Comparison of ENCODE assay signal across 1 cellular context in the genomic region with DNA sequence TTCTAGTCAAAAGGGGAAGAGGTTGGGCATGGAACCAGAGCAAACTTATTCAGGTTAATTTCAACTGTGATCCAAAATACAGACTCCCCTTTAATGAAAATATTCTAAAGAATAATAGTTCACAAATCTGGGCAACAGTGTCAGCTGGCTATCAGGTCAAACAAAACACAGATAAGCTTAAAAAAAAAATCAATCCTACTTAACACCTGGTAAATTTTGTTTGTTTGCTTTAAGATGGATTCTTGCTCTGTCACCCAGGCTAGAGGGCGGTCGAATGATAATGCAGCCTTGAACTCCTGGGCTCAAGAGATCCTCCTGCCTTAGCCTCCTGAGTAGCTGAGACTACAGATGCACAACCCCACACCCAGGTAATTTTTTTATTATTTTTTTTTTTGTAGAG.
TF ChIP-seq lines count a peak whose summit lies in the region.

No MANE protein-coding gene starts in this region.

TF ChIP-seq in HepG2, 621 proteins besides CTCF, POLR2A, EP300 and RAD21 (continued from another document):
- TF ChIP-seq, protein P1, sequence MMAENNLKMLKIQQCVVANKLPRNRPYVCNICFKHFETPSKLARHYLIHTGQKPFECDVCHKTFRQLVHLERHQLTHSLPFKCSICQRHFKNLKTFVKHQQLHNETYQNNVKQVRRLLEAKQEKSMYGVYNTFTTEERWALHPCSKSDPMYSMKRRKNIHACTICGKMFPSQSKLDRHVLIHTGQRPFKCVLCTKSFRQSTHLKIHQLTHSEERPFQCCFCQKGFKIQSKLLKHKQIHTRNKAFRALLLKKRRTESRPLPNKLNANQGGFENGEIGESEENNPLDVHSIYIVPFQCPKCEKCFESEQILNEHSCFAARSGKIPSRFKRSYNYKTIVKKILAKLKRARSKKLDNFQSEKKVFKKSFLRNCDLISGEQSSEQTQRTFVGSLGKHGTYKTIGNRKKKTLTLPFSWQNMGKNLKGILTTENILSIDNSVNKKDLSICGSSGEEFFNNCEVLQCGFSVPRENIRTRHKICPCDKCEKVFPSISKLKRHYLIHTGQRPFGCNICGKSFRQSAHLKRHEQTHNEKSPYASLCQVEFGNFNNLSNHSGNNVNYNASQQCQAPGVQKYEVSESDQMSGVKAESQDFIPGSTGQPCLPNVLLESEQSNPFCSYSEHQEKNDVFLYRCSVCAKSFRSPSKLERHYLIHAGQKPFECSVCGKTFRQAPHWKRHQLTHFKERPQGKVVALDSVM (CRISPR knock-in tag; IDR thresholded peaks at IDR 0.05): peak; percentile 90
- TF ChIP-seq SOX6 (IDR thresholded peaks at IDR 0.05) (no peak), SOX6 (CRISPR knock-in tag; IDR thresholded peaks at IDR 0.05) (peak; percentile 38; the same call in 1 of the 2 replicates), TCF7 (IDR thresholded peaks at IDR 0.05; ENCODE audit: low read depth) (peak; percentile 31; the same call in 1 of the 2 replicates), ONECUT2 (CRISPR knock-in tag; IDR thresholded peaks at IDR 0.05) (peak; percentile 69; the same call in 1 of the 2 replicates), GFI1 (CRISPR knock-in tag; IDR thresholded peaks at IDR 0.05; ENCODE audit: borderline replicate concordance) (peak; percentile 86), HNF4A (CRISPR knock-in tag; IDR thresholded peaks at IDR 0.05) (peak; percentile 31), SNRNP70 (IDR thresholded peaks at IDR 0.05; ENCODE audit: low read depth, low read length) (no peak)
